ENCODE assay signal across 4 cellular contexts in genomic region chr16:51211148-51211547, GRCh38.
"Had no signal": no experiment of that assay in that cellular context is flagged by ENCODE, and none has a peak within 500 bp of the region (broad histone marks: within the 10 kb centered on the region; RNA-seq: fewer than 3 reads in every experiment).

No MANE protein-coding gene starts in this region.

- H3K4me2 ChIP-seq: GM23338 had no signal

- H3K27ac Mint-ChIP-seq: GM23338, H9, IgD-negative memory B cell had no signal

- H3K4me3 ChIP-seq: GM23338 had no signal

- ATAC-seq: GM23338 had no signal

- H3K4me3 Mint-ChIP-seq: GM23338, H9, IgD-negative memory B cell had no signal

- H3K27me3 Mint-ChIP-seq: IgD-negative memory B cell had no signal

- H3K36me3 Mint-ChIP-seq: IgD-negative memory B cell had no signal

- H2AFZ ChIP-seq: GM23338 had no signal

- DNase-seq: H9, HCEC 1CT had no signal

- H3K4me1 Mint-ChIP-seq: IgD-negative memory B cell had no signal
